Comparison of ENCODE assay signal across 8 cellular contexts in the genomic region with DNA sequence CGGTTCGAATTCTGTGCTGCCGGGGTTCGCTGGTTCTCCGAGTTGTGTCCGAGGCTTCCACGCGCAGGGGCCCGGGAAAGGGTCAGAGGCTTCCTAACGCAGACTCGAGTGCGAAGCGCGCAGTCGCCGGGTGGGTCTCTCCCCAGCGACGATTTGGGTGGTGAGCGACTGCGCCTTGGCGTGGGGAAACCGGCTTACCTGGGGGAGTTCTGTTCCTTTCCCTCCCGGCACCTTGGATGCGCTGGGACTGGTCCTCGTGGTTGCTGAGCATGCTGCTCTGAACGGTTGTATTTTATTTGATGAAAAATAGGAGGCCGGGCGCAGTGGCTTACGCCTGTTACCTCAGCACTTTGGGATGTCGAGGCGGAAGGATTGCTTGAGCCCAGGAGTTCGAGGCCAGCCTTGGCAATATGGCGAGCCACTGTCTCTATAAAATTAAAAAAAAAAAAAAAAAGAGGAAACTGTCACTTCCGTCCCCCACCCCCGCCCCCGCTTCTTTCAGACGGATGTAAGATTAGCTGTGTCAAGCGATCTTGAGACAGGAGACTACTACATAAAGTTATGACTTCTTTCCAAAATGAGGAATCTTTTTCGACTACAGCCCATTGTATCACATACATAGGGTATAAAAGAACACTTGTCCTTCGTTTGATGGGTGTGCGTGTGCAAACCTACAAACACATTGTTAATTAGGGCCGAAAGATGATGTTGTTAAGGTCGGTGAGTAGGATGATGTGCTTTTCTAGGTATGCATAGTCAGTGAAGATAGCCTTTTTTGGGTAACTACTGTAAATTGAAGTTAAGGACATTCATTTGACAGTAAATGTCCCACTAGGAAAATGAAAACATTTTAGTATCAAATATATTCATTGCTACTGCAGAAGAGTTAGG. TPM values are rescaled to one million over a fixed set of nuclear protein-coding genes. Genes with fewer than 3 reads are reported as not detected.
DNase-seq lines count a peak whose midpoint lies in the region; ATAC-seq, FAIRE-seq and TF ChIP-seq lines count a peak whose summit lies in the region.

A gene with protein sequence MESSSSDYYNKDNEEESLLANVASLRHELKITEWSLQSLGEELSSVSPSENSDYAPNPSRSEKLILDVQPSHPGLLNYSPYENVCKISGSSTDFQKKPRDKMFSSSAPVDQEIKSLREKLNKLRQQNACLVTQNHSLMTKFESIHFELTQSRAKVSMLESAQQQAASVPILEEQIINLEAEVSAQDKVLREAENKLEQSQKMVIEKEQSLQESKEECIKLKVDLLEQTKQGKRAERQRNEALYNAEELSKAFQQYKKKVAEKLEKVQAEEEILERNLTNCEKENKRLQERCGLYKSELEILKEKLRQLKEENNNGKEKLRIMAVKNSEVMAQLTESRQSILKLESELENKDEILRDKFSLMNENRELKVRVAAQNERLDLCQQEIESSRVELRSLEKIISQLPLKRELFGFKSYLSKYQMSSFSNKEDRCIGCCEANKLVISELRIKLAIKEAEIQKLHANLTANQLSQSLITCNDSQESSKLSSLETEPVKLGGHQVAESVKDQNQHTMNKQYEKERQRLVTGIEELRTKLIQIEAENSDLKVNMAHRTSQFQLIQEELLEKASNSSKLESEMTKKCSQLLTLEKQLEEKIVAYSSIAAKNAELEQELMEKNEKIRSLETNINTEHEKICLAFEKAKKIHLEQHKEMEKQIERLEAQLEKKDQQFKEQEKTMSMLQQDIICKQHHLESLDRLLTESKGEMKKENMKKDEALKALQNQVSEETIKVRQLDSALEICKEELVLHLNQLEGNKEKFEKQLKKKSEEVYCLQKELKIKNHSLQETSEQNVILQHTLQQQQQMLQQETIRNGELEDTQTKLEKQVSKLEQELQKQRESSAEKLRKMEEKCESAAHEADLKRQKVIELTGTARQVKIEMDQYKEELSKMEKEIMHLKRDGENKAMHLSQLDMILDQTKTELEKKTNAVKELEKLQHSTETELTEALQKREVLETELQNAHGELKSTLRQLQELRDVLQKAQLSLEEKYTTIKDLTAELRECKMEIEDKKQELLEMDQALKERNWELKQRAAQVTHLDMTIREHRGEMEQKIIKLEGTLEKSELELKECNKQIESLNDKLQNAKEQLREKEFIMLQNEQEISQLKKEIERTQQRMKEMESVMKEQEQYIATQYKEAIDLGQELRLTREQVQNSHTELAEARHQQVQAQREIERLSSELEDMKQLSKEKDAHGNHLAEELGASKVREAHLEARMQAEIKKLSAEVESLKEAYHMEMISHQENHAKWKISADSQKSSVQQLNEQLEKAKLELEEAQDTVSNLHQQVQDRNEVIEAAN (N-terminal part only) (plus strand): TSS at position 2 of the 891 bp plus-strand sequence. CDS start 2,638 bp downstream, outside the sequence.

- ATAC-seq in activated T-cell treated with anti-CD3 and anti-CD28 coated beads, Interleukin-2, amount 50 U/mL, for 72 hours (replicated peaks in 1 of 2), result peak; percentile 24 to 37

- H3K9me3 Mint-ChIP-seq in activated T-cell treated with anti-CD3 and anti-CD28 coated beads, Interleukin-2, amount 50 U/mL, for 72 hours, result no peaks in the 10 kb centered on the region

- POLR2A ChIA-PET in HEK293T (lab: Yijun Ruan, JAX), result interaction anchor here (1.4 kb wide), 1 partner anchor 101 kb away, joined by 4 read pairs; no protein-coding TSS in a partner anchor

- FAIRE-seq in GM19239 (lab: Jason Lieb, UNC), result no peak

- peak within 1 kb of the TSS; percentile 95 for H3K27ac Mint-ChIP-seq in activated T-cell treated with anti-CD3 and anti-CD28 coated beads, Interleukin-2, amount 50 U/mL, for 72 hours

- DNase-seq in NCI-H446 (lab: John Stamatoyannopoulos, UW) (peak; percentile 50 to 67), NCI-H446 treated with DMSO at 0.1 percent for 48 hours (lab: John Stamatoyannopoulos, UW) (no peak), HEK293T (ENCODE audit: extremely low spot score) (peak; percentile 11), NCI-H510A treated with DMSO at 0.1 percent for 48 hours (lab: John Stamatoyannopoulos, UW) (peak; percentile 31), germinal center (ENCODE audit: low spot score) (peak; percentile 53), GM19239 (ENCODE audit: insufficient read length, low spot score) (no peak)
- DNase-seq in activated T-cell treated with anti-CD3 and anti-CD28 coated beads, Interleukin-2, amount 50 U/mL, for 72 hours, result peak; percentile 63 to 66

- CTCF ChIA-PET in HEK293T (lab: Yijun Ruan, JAX), result interaction anchor here (0.7 kb wide), 1 partner anchor 33 kb away, joined by 4 read pairs; no protein-coding TSS in a partner anchor

- no peaks in the 10 kb centered on the region for H3K27me3 Mint-ChIP-seq in activated T-cell treated with anti-CD3 and anti-CD28 coated beads, Interleukin-2, amount 50 U/mL, for 72 hours (ENCODE audit: low read depth)

- H3K4me3 Mint-ChIP-seq in activated T-cell treated with anti-CD3 and anti-CD28 coated beads, Interleukin-2, amount 50 U/mL, for 72 hours, result peak within 1 kb of the TSS; percentile 85 to 99

- H3K27ac ChIP-seq in skin epidermis, result peak within 1 kb of the TSS; percentile 81 to 100 (median 97)

- H3K4me3 ChIP-seq in skin epidermis, result peak within 1 kb of the TSS; percentile 60 to 92 (median 87)

- H3K36me3 Mint-ChIP-seq in activated T-cell treated with anti-CD3 and anti-CD28 coated beads, Interleukin-2, amount 50 U/mL, for 72 hours (ENCODE audit: insufficient read depth in 2 of 2), result peaks cover 12% of the 10 kb centered on the region in 2 donors

- peaks cover 64% of the 10 kb centered on the region for H3K4me1 Mint-ChIP-seq in activated T-cell treated with anti-CD3 and anti-CD28 coated beads, Interleukin-2, amount 50 U/mL, for 72 hours (ENCODE audit: low read depth)

TF ChIP-seq in HEK293T, 16 proteins besides CTCF, POLR2A, EP300 and RAD21:
- TF ChIP-seq CTBP1 (IDR thresholded peaks at IDR 0.05; ENCODE audit: borderline replicate concordance) (no peak), ZNF384 (IDR thresholded peaks at IDR 0.05) (peak; percentile 94), LEF1 (IDR thresholded peaks at IDR 0.05; ENCODE audit: borderline replicate concordance) (no peak), FOXA1 (IDR thresholded peaks at IDR 0.05) (no peak), HDGF (IDR thresholded peaks at IDR 0.05; ENCODE audit: borderline replicate concordance) (no peak), SP1 (IDR thresholded peaks at IDR 0.05) (no peak), TARDBP (IDR thresholded peaks at IDR 0.05) (no peak), SUZ12 (IDR thresholded peaks at IDR 0.05) (no peak), L3MBTL2 (conservative IDR thresholded peaks at IDR 0.05) (peak; percentile 93)
- TF ChIP-seq, protein P1, sequence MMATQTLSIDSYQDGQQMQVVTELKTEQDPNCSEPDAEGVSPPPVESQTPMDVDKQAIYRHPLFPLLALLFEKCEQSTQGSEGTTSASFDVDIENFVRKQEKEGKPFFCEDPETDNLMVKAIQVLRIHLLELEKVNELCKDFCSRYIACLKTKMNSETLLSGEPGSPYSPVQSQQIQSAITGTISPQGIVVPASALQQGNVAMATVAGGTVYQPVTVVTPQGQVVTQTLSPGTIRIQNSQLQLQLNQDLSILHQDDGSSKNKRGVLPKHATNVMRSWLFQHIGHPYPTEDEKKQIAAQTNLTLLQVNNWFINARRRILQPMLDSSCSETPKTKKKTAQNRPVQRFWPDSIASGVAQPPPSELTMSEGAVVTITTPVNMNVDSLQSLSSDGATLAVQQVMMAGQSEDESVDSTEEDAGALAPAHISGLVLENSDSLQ (IDR thresholded peaks at IDR 0.05), result no peak

RNA-seq across cellular contexts. Expression of the gene that starts here (rescaled TPM):
- total RNA-seq in activated T-cell treated with anti-CD3 and anti-CD28 coated beads, Interleukin-2, amount 50 U/mL, for 72 hours, result 10 to 100 TPM; 27.0 to 30.1 TPM

Comparison
In these comparisons a context has a peak if more than half of its experiments do, and no peak if none do; other contexts are left out.
1. DNase-seq: peak in NCI-H446 (2 of 2), HEK293T (single experiment), NCI-H510A treated with DMSO at 0.1 percent for 48 hours (single experiment), activated T-cell treated with anti-CD3 and anti-CD28 coated beads, Interleukin-2, amount 50 U/mL, for 72 hours (2 of 2) and germinal center (single experiment); none in NCI-H446 treated with DMSO at 0.1 percent for 48 hours (single experiment) and GM19239 (single experiment).